In genomic region chr4:4592414-4592813, GRCh38 we compare ENCODE assay signal across 30 cellular contexts.
"Had no signal": no experiment of that assay in that cellular context is flagged by ENCODE, and none has a peak within 500 bp of the region (broad histone marks: within the 10 kb centered on the region; RNA-seq: fewer than 3 reads in every experiment).

No MANE protein-coding gene starts in this region.

- H3K4me3 ChIP-seq: ovary, psoas muscle, skin epidermis, smooth muscle cell, spleen, suprapubic skin, testis, tibial artery, transverse colon, upper lobe of left lung had no signal

- H3K79me2 ChIP-seq: parathyroid adenoma had no signal

- H3K4me2 ChIP-seq: smooth muscle cell had no signal

- ATAC-seq: naive thymus-derived CD8-positive, alpha-beta T cell; natural killer cell treated with Interleukin-12 subunit alpha and Interleukin-12 subunit beta and Interleukin-15 and Interleukin-18, amount 100 ng/mL, for 72 hours; psoas muscle; right cardiac atrium; sciatic nerve; stimulated activated memory B cell treated with anti-CD40 and anti-IgM and Interleukin-4, amounts not matched to agents 10 μg/mL and 1 μg/mL and 100 μg/mL, for 72 hours; stimulated activated naive CD8-positive, alpha-beta T cell treated with anti-CD3 and anti-CD28 coated beads, Interleukin-15, amount 100 ng/mL, for 72 hours; stimulated activated naive CD8-positive, alpha-beta T cell treated with anti-CD3 and anti-CD28 coated beads, Interleukin-15, Interleukin-2, amounts not matched to agents 100 U/mL and 50 U/mL, for 24 hours had no signal

- H3K4me1 ChIP-seq: parathyroid adenoma, psoas muscle, spleen, suprapubic skin, testis, tibial artery, transverse colon, upper lobe of left lung had no signal

- H2AFZ ChIP-seq: parathyroid adenoma had no signal

- DNase-seq: naive B cell; naive thymus-derived CD8-positive, alpha-beta T cell; nephron progenitor cell; nucleus accumbens; ovary; posterior cingulate gyrus; psoas muscle; right cardiac atrium; spleen; stimulated activated CD4-positive, alpha-beta T cell treated with anti-CD3 and anti-CD28 coated beads, Interleukin-12 subunit alpha, Interleukin-12 subunit beta, amount 100 ng/mL, for 4 hours; stimulated activated CD4-positive, alpha-beta T cell treated with anti-CD3 and anti-CD28 coated beads, Interleukin-1b, Interleukin-23, amount 100 ng/mL, for 48 hours; stimulated activated CD4-positive, alpha-beta T cell treated with anti-CD3 and anti-CD28 coated beads, Interleukin-4, amount 100 ng/mL, for 1 hour; stimulated activated CD4-positive, alpha-beta T cell treated with anti-CD3 and anti-CD28 coated beads, Interleukin-4, amount 100 ng/mL, for 4 hours; stimulated activated CD8-positive, alpha-beta memory T cell treated with anti-CD3 and anti-CD28 coated beads, Interleukin-4, amount 100 ng/mL, for 48 hours; stimulated activated naive CD4-positive, alpha-beta T cell; stimulated activated naive CD8-positive, alpha-beta T cell treated with anti-CD3 and anti-CD28 coated beads, Interleukin-15, amount 100 ng/mL, for 72 hours; stimulated activated naive CD8-positive, alpha-beta T cell treated with anti-CD3 and anti-CD28 coated beads, Interleukin-15, Interleukin-2, amounts not matched to agents 100 U/mL and 50 U/mL, for 24 hours; substantia nigra; testis; tibial artery; transverse colon; upper lobe of left lung had no signal

- H3K27ac ChIP-seq: neutrophil, ovary, parathyroid adenoma, psoas muscle, spleen, suprapubic skin, testis, tibial artery, transverse colon, upper lobe of left lung had no signal

- H3K9ac ChIP-seq: parathyroid adenoma had no signal

- H3K36me3 ChIP-seq: neutrophil, ovary, suprapubic skin, tibial artery, transverse colon, upper lobe of left lung had no signal

- H3K9me3 ChIP-seq: neutrophil, ovary, testis had no signal

- H3K27me3 ChIP-seq: neutrophil, ovary, spleen, suprapubic skin, testis, tibial artery, transverse colon, upper lobe of left lung had no signal
